Comparison of ENCODE assay signal across 12 cellular contexts in the genomic region with DNA sequence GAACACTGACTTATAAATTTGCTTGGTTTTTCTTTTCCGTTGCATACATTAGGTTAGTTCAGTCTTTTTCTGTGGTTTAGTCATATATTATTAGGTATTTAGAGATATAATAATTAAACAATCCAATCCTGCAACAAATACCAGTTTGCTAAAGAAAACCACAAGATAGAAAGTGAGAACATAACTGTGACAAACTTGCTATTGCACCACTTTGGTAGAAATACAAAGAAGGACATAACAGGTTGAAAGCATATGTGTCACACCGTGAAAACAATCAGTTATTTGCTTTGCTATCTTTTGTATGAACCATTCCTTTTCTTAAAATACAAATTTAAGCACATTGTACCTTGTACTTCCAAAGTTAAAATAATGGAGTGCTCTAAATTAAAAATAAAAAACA. TPM values are rescaled to one million over a fixed set of nuclear protein-coding genes. Genes with fewer than 3 reads are reported as not detected.
DNase-seq lines count a peak whose midpoint lies in the region; ATAC-seq, FAIRE-seq and TF ChIP-seq lines count a peak whose summit lies in the region.
"Had no signal": no experiment of that assay in that cellular context is flagged by ENCODE, and none has a peak within 500 bp of the region (broad histone marks: within the 10 kb centered on the region; RNA-seq: fewer than 3 reads in every experiment).

No MANE protein-coding gene starts in this region.

- no peak overlapping the region; a peak in 1 of 4 replicates for H4K8ac ChIP-seq in IMR-90 (ENCODE audit: low read depth in 2 of 2, low read length in 2 of 2)

- no peak for TF ChIP-seq RAD21 in IMR-90 (IDR thresholded peaks at IDR 0.05; ENCODE audit: low read length)

- no peak for DNase-seq in H54 (ENCODE audit: insufficient read length, low spot score)
- no peak for DNase-seq in IMR-90
- peak; percentile 35 for DNase-seq in fibroblast of mammary gland (ENCODE audit: low read depth)
- DNase-seq in kidney glomerular epithelial cell (lab: John Stamatoyannopoulos, UW) = no peak
- DNase-seq in osteocyte (ENCODE audit: extremely low spot score, unreplicated experiment) = no peak
- no peak for DNase-seq in NCI-H187 (lab: John Stamatoyannopoulos, UW)
- no peak for DNase-seq in T-helper 2 cell
- DNase-seq: activated T-cell treated with anti-CD3 and anti-CD28 coated beads, Interleukin-2, amount 50 U/mL, for 72 hours; CD8-positive, alpha-beta T cell; effector memory CD8-positive, alpha-beta T cell had no signal

- dilution Hi-C loops in IMR-90 (cut with HindIII; ENCODE audit: low sequenced_read_pairs, unreplicated experiment) = no loop called here

- peak; percentile 61 for FAIRE-seq in H54 (lab: Jason Lieb, UNC)

- H3K4me3 ChIP-seq in IMR-90 (ENCODE audit: insufficient read depth, low read depth, low read length) = no peak overlapping the region
- no peak overlapping the region for H3K4me3 ChIP-seq in fibroblast of mammary gland (ENCODE audit: control insufficient read depth, low read depth, low read length)

- WGBS in IMR-90 (ENCODE audit: extremely low coverage in 2 of 2, insufficient read length in 1 of 2), 2 experiments = no CpG with 5 or more reads among the region's 2 CpGs

- no peaks in the 10 kb centered on the region for H3K9me3 Mint-ChIP-seq in osteocyte (ENCODE audit: unreplicated experiment)
- H3K9me3 Mint-ChIP-seq: CD8-positive, alpha-beta T cell; effector memory CD8-positive, alpha-beta T cell had no signal

- ATAC-seq in GM18870 (IDR thresholded peaks at IDR 0.05; ENCODE audit: unreplicated experiment) (peak; percentile 81), IMR-90 (ENCODE audit: low read depth) (no peak)
- ATAC-seq: activated T-cell treated with anti-CD3 and anti-CD28 coated beads, Interleukin-2, amount 50 U/mL, for 72 hours; CD8-positive, alpha-beta T cell had no signal

- no peak overlapping the region for H3K18ac ChIP-seq in IMR-90 (ENCODE audit: low read depth, low read length)

- no peak overlapping the region for H4K5ac ChIP-seq in IMR-90 (ENCODE audit: low read depth, low read length)

- H3K9me3 ChIP-seq in IMR-90 (ENCODE audit: control insufficient read depth, insufficient read depth, low read length) = no peaks in the 10 kb centered on the region

- no peaks in the 10 kb centered on the region for H4K20me1 ChIP-seq in IMR-90 (ENCODE audit: insufficient read depth, low read length)

- no peak for TF ChIP-seq CTCF in IMR-90 (conservative IDR thresholded peaks at IDR 0.05; ENCODE audit: low read depth, low read length)
- no peak for TF ChIP-seq CTCF in fibroblast of mammary gland (conservative IDR thresholded peaks at IDR 0.05; ENCODE audit: control insufficient read depth, insufficient read depth, low read depth, low read length)
- no peak for TF ChIP-seq CTCF in osteocyte (IDR thresholded peaks at IDR 0.05)

- no peak overlapping the region for H3K56ac ChIP-seq in IMR-90 (ENCODE audit: extremely low read depth, insufficient read depth, low read length)

- BruUV-seq in IMR-90 (replicated peaks; lab: Mats Ljungman, UMichigan) = no TSS peak

- in situ Hi-C loops in IMR-90 (cut with MboI; ENCODE audit: low sequenced_read_pairs) = loop anchor here (5.0 to 25.0 kb wide), 3 partner anchors 168 to 443 kb away; no protein-coding TSS in a partner anchor

- no peak overlapping the region for H4K91ac ChIP-seq in IMR-90 (ENCODE audit: insufficient read depth, low read depth, low read length)

- CTCF ChIA-PET in IMR-90 (lab: Yijun Ruan, JAX) = interaction anchor here (0.9 to 2.3 kb wide), 7 partner anchors 9 to 167 kb away, joined by 3 to 47 read pairs (median 10); no protein-coding TSS in a partner anchor

- no peak overlapping the region for H3K4me2 ChIP-seq in IMR-90 (ENCODE audit: low read depth, low read length)

- TF ChIP-seq POLR2A in H54 (IDR thresholded peaks at IDR 0.05; ENCODE audit: low read depth, low read length) = no peak
- no peak for TF ChIP-seq POLR2A in IMR-90 (IDR thresholded peaks at IDR 0.05; ENCODE audit: low read depth, low read length)

- H2BK15ac ChIP-seq in IMR-90 (ENCODE audit: low read depth, low read length) = no peak overlapping the region

- H3K4me3 Mint-ChIP-seq in osteocyte (ENCODE audit: unreplicated experiment) = no peak overlapping the region
- H3K4me3 Mint-ChIP-seq: activated T-cell treated with anti-CD3 and anti-CD28 coated beads, Interleukin-2, amount 50 U/mL, for 72 hours; CD8-positive, alpha-beta T cell had no signal

- POLR2A ChIA-PET in IMR-90 (lab: Charles Lee; ENCODE audit: unreplicated experiment) = no interaction called here

- H2BK20ac ChIP-seq in IMR-90 (ENCODE audit: low read depth, low read length) = no peak overlapping the region

- H3K27me3 ChIP-seq in IMR-90 (ENCODE audit: control insufficient read depth, insufficient read depth, low read length) = no peaks in the 10 kb centered on the region

- no peaks in the 10 kb centered on the region for H3K4me1 ChIP-seq in IMR-90 (ENCODE audit: control insufficient read depth, insufficient read depth, low read length)

- H3K9ac ChIP-seq in IMR-90 (ENCODE audit: low read depth, low read length) = no peak overlapping the region

- H2BK5ac ChIP-seq in IMR-90 (ENCODE audit: low read depth, low read length, poor library complexity, severe bottlenecking) = peak overlapping the region; percentile 7

- no peak overlapping the region for H3K14ac ChIP-seq in IMR-90 (replicated peaks; ENCODE audit: low read depth, low read length)

- H2AK9ac ChIP-seq in IMR-90 (replicated peaks; ENCODE audit: low read depth, low read length, poor library complexity) = no peak overlapping the region

- no peaks in the 10 kb centered on the region for H3K36me3 Mint-ChIP-seq in osteocyte (ENCODE audit: unreplicated experiment)
- H3K36me3 Mint-ChIP-seq: CD8-positive, alpha-beta T cell had no signal

- H3K79me1 ChIP-seq in IMR-90 (ENCODE audit: low read depth in 1 of 2, low read length in 2 of 2) = no peaks in the 10 kb centered on the region

- H2AK5ac ChIP-seq in IMR-90 (ENCODE audit: low read depth, low read length) = no peak overlapping the region

- no peaks in the 10 kb centered on the region for H3K9me1 ChIP-seq in IMR-90 (ENCODE audit: insufficient read depth, low read length)

- H3K27me3 Mint-ChIP-seq in osteocyte (ENCODE audit: unreplicated experiment) = no peaks in the 10 kb centered on the region
- H3K27me3 Mint-ChIP-seq: effector memory CD8-positive, alpha-beta T cell had no signal

- H2BK120ac ChIP-seq in IMR-90 (ENCODE audit: low read depth, low read length) = no peak overlapping the region

- H3K23ac ChIP-seq in IMR-90 (ENCODE audit: low read depth, low read length) = no peak overlapping the region

- no peaks in the 10 kb centered on the region for H3K36me3 ChIP-seq in IMR-90 (ENCODE audit: control insufficient read depth, insufficient read depth, low read length)

- H3K4ac ChIP-seq in IMR-90 (ENCODE audit: low read depth, low read length) = no peak overlapping the region

- no peak overlapping the region for H3K27ac ChIP-seq in IMR-90 (ENCODE audit: insufficient read depth, low read length)

- no peak overlapping the region for H2AFZ ChIP-seq in IMR-90 (replicated peaks; ENCODE audit: low read length, poor library complexity)

- H3K27ac Mint-ChIP-seq in osteocyte (ENCODE audit: unreplicated experiment) = no peak overlapping the region
- H3K27ac Mint-ChIP-seq: CD8-positive, alpha-beta T cell; effector memory CD8-positive, alpha-beta T cell had no signal

- peaks cover 10% of the 10 kb centered on the region for H3K4me1 Mint-ChIP-seq in osteocyte (ENCODE audit: unreplicated experiment)

- intact Hi-C loops in IMR-90 (cut with micrococcal nuclease) = loop anchor here (5.0 to 10.0 kb wide), 3 partner anchors 168 to 602 kb away; no protein-coding TSS in a partner anchor

TF ChIP-seq in IMR-90, 13 proteins besides CTCF, POLR2A, EP300 and RAD21:
- no peak for TF ChIP-seq FOS (IDR thresholded peaks at IDR 0.05; ENCODE audit: low read depth, low read length)
- TF ChIP-seq CEBPB (IDR thresholded peaks at IDR 0.05; ENCODE audit: low read depth, low read length) = 0 out of 2 replicates have a peak, but pooled peaks have one; percentile 16
- no peak for TF ChIP-seq NFE2L2 (IDR thresholded peaks at IDR 0.05; ENCODE audit: low read depth, low read length)
- no peak for TF ChIP-seq RCOR1 (IDR thresholded peaks at IDR 0.05; ENCODE audit: insufficient replicate concordance, low read length)

RNA-seq across cellular contexts. Expression of a gene that starts 42.0 kb away (rescaled TPM):
- total RNA-seq in IMR-90 (2012; rRNA removed) (1.3 and 1.7 TPM in 2 replicates), osteocyte (5.5 and 7.2 TPM in 2 replicates)
- polyA plus RNA-seq in IMR-90 (2012; rRNA removed) = 0.75 and 1.1 TPM in 2 replicates
- polyA plus RNA-seq in IMR-90 (2012; cell fraction: cytosol; rRNA removed) = 0.29 and 0.38 TPM in 2 replicates
- 0.37 and 0.97 TPM in 2 replicates for polyA plus RNA-seq in IMR-90 (2012; cell fraction: nucleus; rRNA removed; ENCODE audit: low replicate concordance)
- total RNA-seq: lung microvascular endothelial cell had no signal
